In the genomic region with DNA sequence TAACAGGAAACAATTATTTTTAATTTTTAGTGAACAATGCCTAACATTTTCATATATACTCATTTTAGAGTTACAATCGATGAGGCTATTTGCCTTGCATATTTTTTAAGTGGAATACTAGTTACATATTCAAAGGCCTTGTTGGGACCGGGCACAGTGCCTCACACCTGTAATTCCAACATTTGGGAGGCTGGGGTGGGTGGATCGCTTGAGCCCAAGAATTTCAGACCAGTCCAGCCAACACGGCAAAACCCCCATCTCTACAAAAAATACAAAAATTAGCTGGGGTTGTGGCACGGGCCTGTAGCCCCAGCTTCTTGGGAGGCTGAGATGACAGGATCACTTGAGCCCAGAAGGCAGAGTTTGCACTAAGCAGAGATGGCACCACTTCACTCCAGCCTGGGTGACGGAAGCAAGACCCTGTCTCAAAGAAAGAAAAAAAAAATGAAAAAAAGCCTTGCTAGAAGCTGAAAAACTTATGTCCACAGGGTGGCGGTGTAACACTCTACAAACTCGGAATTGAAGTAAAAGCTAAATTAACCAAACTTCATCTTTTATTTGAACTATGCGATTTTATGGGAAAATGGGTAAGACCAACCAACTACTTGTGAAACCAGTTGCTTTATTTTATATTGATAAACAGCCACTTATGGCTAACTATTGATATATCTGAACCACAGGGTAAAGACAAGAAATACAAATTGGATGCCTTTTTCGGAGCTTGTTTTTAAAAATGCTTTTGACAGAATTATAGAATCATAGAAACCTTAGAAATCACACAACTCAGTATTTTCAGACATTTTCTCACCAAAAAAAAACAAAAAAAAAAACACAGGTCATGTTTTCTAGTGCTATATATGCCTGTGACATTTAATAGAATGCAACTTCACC, we compare ENCODE assay signal across 1 cellular context.
TF ChIP-seq lines count a peak whose summit lies in the region.

No MANE protein-coding gene starts in this region.

TF ChIP-seq in endothelial cell of umbilical vein, 7 proteins besides CTCF, POLR2A, EP300 and RAD21:
- no peak for TF ChIP-seq POLR2AphosphoS5 (IDR thresholded peaks at IDR 0.05; ENCODE audit: insufficient read depth, low read depth, low read length)
- TF ChIP-seq, protein P1, sequence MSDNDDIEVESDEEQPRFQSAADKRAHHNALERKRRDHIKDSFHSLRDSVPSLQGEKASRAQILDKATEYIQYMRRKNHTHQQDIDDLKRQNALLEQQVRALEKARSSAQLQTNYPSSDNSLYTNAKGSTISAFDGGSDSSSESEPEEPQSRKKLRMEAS (IDR thresholded peaks at IDR 0.05; ENCODE audit: insufficient read depth, insufficient read length): no peak
- no peak for TF ChIP-seq EZH2 (IDR thresholded peaks at IDR 0.05; ENCODE audit: borderline replicate concordance, low read depth, low read length, severe bottlenecking)
- TF ChIP-seq MYC (IDR thresholded peaks at IDR 0.05; ENCODE audit: low read depth, low read length): no peak
- no peak for TF ChIP-seq GATA2 (IDR thresholded peaks at IDR 0.05; ENCODE audit: insufficient read depth, insufficient read length, low read depth, low read length)
- TF ChIP-seq JUN (IDR thresholded peaks at IDR 0.05; ENCODE audit: borderline replicate concordance, insufficient read depth, insufficient read length, low read depth): no peak
- no peak for TF ChIP-seq FOS (IDR thresholded peaks at IDR 0.05; ENCODE audit: borderline replicate concordance, insufficient read depth, low read length)
